In the genomic region with DNA sequence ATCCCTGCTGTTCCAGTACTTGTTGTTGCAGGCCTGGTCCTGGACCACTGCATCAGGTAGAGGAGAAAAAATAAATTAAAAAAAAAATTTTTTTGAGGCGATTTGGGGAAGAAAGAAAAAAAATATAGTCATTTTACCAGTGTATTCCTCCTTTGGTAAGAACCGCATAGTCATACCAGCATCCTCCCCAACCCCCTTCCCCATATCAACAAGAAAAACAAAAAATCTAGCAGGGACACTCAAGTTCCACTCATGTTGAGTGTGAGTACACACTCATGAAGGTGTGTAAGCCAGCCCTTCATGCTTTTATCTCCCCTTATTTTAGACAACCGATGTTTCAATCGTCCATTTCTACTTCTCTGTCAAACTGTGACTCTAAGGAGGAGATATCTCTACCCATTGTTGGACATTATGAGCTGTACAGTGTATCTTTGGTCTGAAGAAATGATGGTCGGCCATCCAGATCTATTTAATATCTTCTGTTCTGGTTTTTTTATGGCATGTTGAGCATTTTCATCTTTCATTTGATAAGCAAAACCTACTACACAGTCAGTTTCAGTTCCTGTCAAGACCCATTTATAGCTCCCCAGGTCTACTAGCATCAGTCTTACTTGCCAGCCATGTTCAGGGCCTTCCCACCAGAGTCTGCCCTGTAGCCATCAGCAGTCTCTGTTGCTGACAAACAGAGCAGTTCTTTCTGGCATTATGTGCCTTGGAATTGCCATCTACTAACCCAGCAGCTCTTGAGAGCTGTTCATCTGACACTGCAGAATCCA, we compare ENCODE assay signal across 10 cellular contexts. TPM values are rescaled to one million over a fixed set of nuclear protein-coding genes. Genes with fewer than 3 reads are reported as not detected.
DNase-seq lines count a peak whose midpoint lies in the region; ATAC-seq and TF ChIP-seq lines count a peak whose summit lies in the region.
"Had no signal": no experiment of that assay in that cellular context is flagged by ENCODE, and none has a peak within 500 bp of the region (broad histone marks: within the 10 kb centered on the region; RNA-seq: fewer than 3 reads in every experiment).

No MANE protein-coding gene starts in this region.

- TF ChIP-seq CTCF in GM10248 (IDR thresholded peaks at IDR 0.05; ENCODE audit: control extremely low read depth, extremely low read depth, low read depth, missing control alignments): no peak
- no peak for TF ChIP-seq CTCF in PC-3 (conservative IDR thresholded peaks at IDR 0.05; ENCODE audit: low read depth, low read length)
- TF ChIP-seq CTCF in vagina (IDR thresholded peaks at IDR 0.05): no peak

- H3F3A ChIP-seq in PC-3 (ENCODE audit: low read length, unreplicated experiment): no peaks in the 10 kb centered on the region

- no peak overlapping the region for H3K4me3 ChIP-seq in PC-3 (ENCODE audit: low read length)
- H3K4me3 ChIP-seq in vagina: no peak overlapping the region

- no peak overlapping the region for H3K4me2 ChIP-seq in PC-3 (ENCODE audit: low read length)

- ATAC-seq in HG02678 (IDR thresholded peaks at IDR 0.05; ENCODE audit: unreplicated experiment) (peak; percentile 96), HG03558 (IDR thresholded peaks at IDR 0.05; ENCODE audit: extremely low read depth, unreplicated experiment) (peak; percentile 91), PC-3 (no peak)

- H3K27ac ChIP-seq in PC-3 (ENCODE audit: low read length): no peak overlapping the region
- H3K27ac ChIP-seq in vagina: no peak overlapping the region
- H3K27ac ChIP-seq: C4-2B had no signal

- POLR2A ChIA-PET in GM10248 (lab: Yijun Ruan, JAX): interaction anchor here (0.7 to 2.2 kb wide), 3 partner anchors 10 to 21 kb away, joined by 3 to 5 read pairs (median 3); a partner anchor contains a TSS
- POLR2A ChIA-PET in PC-3 (lab: Charles Lee; ENCODE audit: unreplicated experiment): no interaction called here

- H3K9ac ChIP-seq in PC-3 (ENCODE audit: low read length): no peak overlapping the region

- BruUV-seq in PC-3 (replicated peaks; lab: Mats Ljungman, UMichigan): no TSS peak

- TF ChIP-seq POLR2A in GM19193 (IDR thresholded peaks at IDR 0.05; ENCODE audit: extremely low read depth, insufficient read depth, insufficient read length): peak; percentile 27
- no peak for TF ChIP-seq POLR2A in vagina (IDR thresholded peaks at IDR 0.05)

- no peaks in the 10 kb centered on the region for H4K20me1 ChIP-seq in PC-3 (ENCODE audit: low read length)

- H3K9me2 ChIP-seq in PC-3 (replicated peaks; ENCODE audit: low read length): no peaks in the 10 kb centered on the region

- H3K9me3 ChIP-seq in PC-3 (ENCODE audit: low read length) (no peaks in the 10 kb centered on the region), vagina (no peaks in the 10 kb centered on the region)

- no peak overlapping the region for H2AFZ ChIP-seq in PC-3 (ENCODE audit: low read length)

- H3K27me3 ChIP-seq in PC-3 (ENCODE audit: low read length): no peaks in the 10 kb centered on the region
- no peaks in the 10 kb centered on the region for H3K27me3 ChIP-seq in vagina

- no peaks in the 10 kb centered on the region for H3K79me2 ChIP-seq in PC-3 (ENCODE audit: low read length)

- DNase-seq in GM10248 (ENCODE audit: extremely low spot score): peak; percentile 52
- no peak for DNase-seq in activated CD4-positive, alpha-beta T cell treated with anti-CD3 and anti-CD28 coated beads for 1 hour
- no peak for DNase-seq in PC-3
- DNase-seq in NOMO-1 (lab: John Stamatoyannopoulos, UW; ENCODE audit: unreplicated experiment in 2 of 2): no peak
- DNase-seq in vagina (ENCODE audit: extremely low spot score in 2 of 2): no peak
- DNase-seq: NCI-H2081 treated with DMSO at 0.1 percent for 48 hours had no signal

- H3K36me3 ChIP-seq in PC-3 (ENCODE audit: low read depth, low read length) (peaks cover 3% of the 10 kb centered on the region; the same call in 1 of the 2 replicates), vagina (peaks cover 0 to 66% of the 10 kb centered on the region in 2 donors)

- CTCF ChIA-PET in GM10248 (lab: Yijun Ruan, JAX) (interaction anchor here (1.0 to 4.1 kb wide), 8 partner anchors 8 to 538 kb away, joined by 3 to 26 read pairs (median 4); no protein-coding TSS in a partner anchor), PC-3 (lab: Charles Lee) (no interaction called here)

- H3K4me1 ChIP-seq in PC-3 (ENCODE audit: insufficient read depth, low read length): no peaks in the 10 kb centered on the region
- peaks cover 7% of the 10 kb centered on the region for H3K4me1 ChIP-seq in vagina

- intact Hi-C loops in PC-3 (cut with micrococcal nuclease): no loop called here
- intact Hi-C loops in vagina (cut with DNase I): no loop called here

RNA-seq across cellular contexts. Expression of a gene that starts 20.0 kb away (rescaled TPM):
- total RNA-seq in PC-3 (2014; rRNA removed) (24.6 and 47.3 TPM in 2 replicates), vagina (60.2 TPM)

RNA-seq across cellular contexts. Expression of a gene that starts 20.6 kb away (rescaled TPM):
- 18.3 and 25.5 TPM in 2 replicates for total RNA-seq in PC-3 (2014; rRNA removed)
- 39.3 TPM for total RNA-seq in vagina

RNA-seq across cellular contexts. Expression of a gene that starts 37.6 kb away (rescaled TPM):
- 5.1 TPM in 2 replicates for total RNA-seq in PC-3 (2014; rRNA removed)
- total RNA-seq in vagina: 2.2 TPM
